1 cellular context compared by ENCODE assay signal in genomic region chr22:42993651-42994275, GRCh38.
TF ChIP-seq lines count a peak whose summit lies in the region.

No MANE protein-coding gene starts in this region.

TF ChIP-seq in HepG2, 621 proteins besides CTCF, POLR2A, EP300 and RAD21 (continued from another document and continues in another):
- no peak for TF ChIP-seq PRDM10 (CRISPR knock-in tag; IDR thresholded peaks at IDR 0.05; ENCODE audit: low read depth)
- TF ChIP-seq LBX2 (CRISPR knock-in tag; IDR thresholded peaks at IDR 0.05; ENCODE audit: borderline replicate concordance) = no peak
- no peak for TF ChIP-seq THYN1 (CRISPR knock-in tag; IDR thresholded peaks at IDR 0.05; ENCODE audit: borderline replicate concordance, low read depth)
- TF ChIP-seq FOXK2 (IDR thresholded peaks at IDR 0.05) = peak; percentile 4; the same call in 1 of the 2 replicates
- TF ChIP-seq SKIL (CRISPR knock-in tag; IDR thresholded peaks at IDR 0.05; ENCODE audit: borderline replicate concordance) = peak; percentile 45; the same call in 1 of the 2 replicates
- peak; percentile 89; the same call in 1 of the 2 replicates for TF ChIP-seq HMG20A (CRISPR knock-in tag; IDR thresholded peaks at IDR 0.05; ENCODE audit: borderline replicate concordance)
- TF ChIP-seq KDM3A (CRISPR knock-in tag; IDR thresholded peaks at IDR 0.05; ENCODE audit: low read depth) = peak; percentile 35; the same call in 1 of the 2 replicates
- TF ChIP-seq ZBTB33 (CRISPR knock-in tag; IDR thresholded peaks at IDR 0.05) = no peak
- no peak for TF ChIP-seq KLF12 (CRISPR knock-in tag; IDR thresholded peaks at IDR 0.05; ENCODE audit: borderline replicate concordance)
- TF ChIP-seq ZNF275 (CRISPR knock-in tag; IDR thresholded peaks at IDR 0.05; ENCODE audit: borderline replicate concordance) = no peak
- peak; percentile 95 for TF ChIP-seq HNF4G (IDR thresholded peaks at IDR 0.05; ENCODE audit: borderline replicate concordance, low read depth, low read length)
- TF ChIP-seq HNF4G (CRISPR knock-in tag; IDR thresholded peaks at IDR 0.05; ENCODE audit: borderline replicate concordance, low read depth) = peak; percentile 81; the same call in 1 of the 2 replicates
- no peak for TF ChIP-seq FIP1L1 (IDR thresholded peaks at IDR 0.05; ENCODE audit: borderline replicate concordance, insufficient read depth, low read depth, low read length)
- no peak for TF ChIP-seq ZNF597 (CRISPR knock-in tag; IDR thresholded peaks at IDR 0.05)
- no peak for TF ChIP-seq ZNF512B (CRISPR knock-in tag; IDR thresholded peaks at IDR 0.05; ENCODE audit: borderline replicate concordance)
- no peak; the same call in 1 of the 2 replicates for TF ChIP-seq ZNF556 (CRISPR knock-in tag; IDR thresholded peaks at IDR 0.05; ENCODE audit: borderline replicate concordance)
- peak; percentile 90; the same call in 1 of the 2 replicates for TF ChIP-seq NCOR1 (IDR thresholded peaks at IDR 0.05; ENCODE audit: borderline replicate concordance, low read length)
- peak; percentile 61; the same call in 1 of the 2 replicates for TF ChIP-seq MYPOP (CRISPR knock-in tag; IDR thresholded peaks at IDR 0.05)
- TF ChIP-seq ATF7 (IDR thresholded peaks at IDR 0.05) = no peak
- TF ChIP-seq ATF7 (CRISPR knock-in tag; IDR thresholded peaks at IDR 0.05) = peak; percentile 68; the same call in 1 of the 2 replicates
- TF ChIP-seq MIER3 (CRISPR knock-in tag; IDR thresholded peaks at IDR 0.05; ENCODE audit: borderline replicate concordance) = peak; percentile 73
- no peak for TF ChIP-seq MIXL1 (CRISPR knock-in tag; IDR thresholded peaks at IDR 0.05)
- peak; percentile 81; the same call in 1 of the 2 replicates for TF ChIP-seq FOXJ3 (CRISPR knock-in tag; IDR thresholded peaks at IDR 0.05; ENCODE audit: borderline replicate concordance)
- 0 out of 2 replicates have a peak, but pooled peaks have one; percentile 15 for TF ChIP-seq ELF1 (CRISPR knock-in tag; IDR thresholded peaks at IDR 0.05)
- TF ChIP-seq ZNF703 (CRISPR knock-in tag; IDR thresholded peaks at IDR 0.05; ENCODE audit: borderline replicate concordance) = no peak
- TF ChIP-seq TSC22D2 (CRISPR knock-in tag; IDR thresholded peaks at IDR 0.05; ENCODE audit: borderline replicate concordance) = no peak
- TF ChIP-seq ZNF496 (CRISPR knock-in tag; IDR thresholded peaks at IDR 0.05; ENCODE audit: insufficient replicate concordance) = no peak
- TF ChIP-seq NCOA1 (CRISPR knock-in tag; IDR thresholded peaks at IDR 0.05) = no peak
- TF ChIP-seq TCF12 (IDR thresholded peaks at IDR 0.05) = no peak
- no peak for TF ChIP-seq TCF12 (CRISPR knock-in tag; IDR thresholded peaks at IDR 0.05)
- no peak for TF ChIP-seq ZSCAN21 (CRISPR knock-in tag; IDR thresholded peaks at IDR 0.05; ENCODE audit: borderline replicate concordance)
- peak; percentile 55; the same call in 1 of the 2 replicates for TF ChIP-seq THRA (CRISPR knock-in tag; IDR thresholded peaks at IDR 0.05; ENCODE audit: borderline replicate concordance)
- no peak for TF ChIP-seq ZBTB46 (CRISPR knock-in tag; IDR thresholded peaks at IDR 0.05; ENCODE audit: borderline replicate concordance)
- peak; percentile 51; the same call in 1 of the 2 replicates for TF ChIP-seq UBTF (CRISPR knock-in tag; IDR thresholded peaks at IDR 0.05)
- peak; percentile 69 for TF ChIP-seq TCF7 (IDR thresholded peaks at IDR 0.05; ENCODE audit: low read depth)
- TF ChIP-seq ZNF878 (CRISPR knock-in tag; IDR thresholded peaks at IDR 0.05) = no peak
- no peak for TF ChIP-seq PHF8 (CRISPR knock-in tag; IDR thresholded peaks at IDR 0.05)
- no peak for TF ChIP-seq ZNF678 (CRISPR knock-in tag; IDR thresholded peaks at IDR 0.05)
- no peak for TF ChIP-seq NFE2L1 (CRISPR knock-in tag; IDR thresholded peaks at IDR 0.05; ENCODE audit: borderline replicate concordance)
